Comparison of ENCODE assay signal across 24 cellular contexts in genomic region chr4:102843938-102844337, GRCh38.
"Had no signal": no experiment of that assay in that cellular context is flagged by ENCODE, and none has a peak within 500 bp of the region (broad histone marks: within the 10 kb centered on the region; RNA-seq: fewer than 3 reads in every experiment).

No MANE protein-coding gene starts in this region.

- H3K36me3 ChIP-seq: esophagus squamous epithelium, ovary, suprapubic skin, tibial artery, upper lobe of right lung had no signal

- DNase-seq: activated CD4-positive, alpha-beta memory T cell treated with anti-CD3 and anti-CD28 coated beads for 36 hours; activated CD4-positive, alpha-beta T cell treated with anti-CD3 and anti-CD28 coated beads, Interleukin-2, amount 10 ng/mL, durations not matched to agents 24 days and 14 days; activated naive CD8-positive, alpha-beta T cell treated with anti-CD3 and anti-CD28 coated beads, Interleukin-2, amount 50 U/mL, for 24 hours; activated T-cell treated with anti-CD3 and anti-CD28 coated beads, Interleukin-2, amount 50 U/mL, for 48 hours; amygdala; dermis blood vessel endothelial cell; effector CD4-positive, alpha-beta T cell; esophagus squamous epithelium; hippocampal formation; midbrain; naive thymus-derived CD4-positive, alpha-beta T cell; ovary; retina; small intestine; stimulated activated CD4-positive, alpha-beta T cell treated with anti-CD3 and anti-CD28 coated beads, Interleukin-1b, Interleukin-23, amount 100 ng/mL, for 48 hours; stimulated activated naive B cell treated with anti-CD40 and anti-IgM and Interleukin-4, amounts not matched to agents 10 μg/mL and 1 μg/mL and 100 μg/mL, for 72 hours; tibial artery; upper lobe of right lung had no signal

- ATAC-seq: naive thymus-derived CD4-positive, alpha-beta T cell; sciatic nerve; stimulated activated naive B cell treated with anti-CD40 and anti-IgM and Interleukin-4, amounts not matched to agents 10 μg/mL and 1 μg/mL and 100 μg/mL, for 72 hours; upper lobe of right lung had no signal

- FAIRE-seq: colon, frontal cortex, small intestine had no signal

- H3K27me3 ChIP-seq: esophagus squamous epithelium, ovary, suprapubic skin, tibial artery, upper lobe of right lung had no signal

- H3K9me3 ChIP-seq: esophagus squamous epithelium, ovary, suprapubic skin, tibial artery, upper lobe of right lung had no signal

- H3K27ac ChIP-seq: epithelial cell of prostate, esophagus squamous epithelium, ovary, suprapubic skin, tibial artery, upper lobe of right lung, VCaP had no signal

- H3K4me3 ChIP-seq: esophagus squamous epithelium, ovary, suprapubic skin, tibial artery, upper lobe of right lung had no signal

- H3K4me1 ChIP-seq: esophagus squamous epithelium, suprapubic skin, tibial artery, upper lobe of right lung had no signal
